Comparison of ENCODE assay signal across 1 cellular context in the genomic region with DNA sequence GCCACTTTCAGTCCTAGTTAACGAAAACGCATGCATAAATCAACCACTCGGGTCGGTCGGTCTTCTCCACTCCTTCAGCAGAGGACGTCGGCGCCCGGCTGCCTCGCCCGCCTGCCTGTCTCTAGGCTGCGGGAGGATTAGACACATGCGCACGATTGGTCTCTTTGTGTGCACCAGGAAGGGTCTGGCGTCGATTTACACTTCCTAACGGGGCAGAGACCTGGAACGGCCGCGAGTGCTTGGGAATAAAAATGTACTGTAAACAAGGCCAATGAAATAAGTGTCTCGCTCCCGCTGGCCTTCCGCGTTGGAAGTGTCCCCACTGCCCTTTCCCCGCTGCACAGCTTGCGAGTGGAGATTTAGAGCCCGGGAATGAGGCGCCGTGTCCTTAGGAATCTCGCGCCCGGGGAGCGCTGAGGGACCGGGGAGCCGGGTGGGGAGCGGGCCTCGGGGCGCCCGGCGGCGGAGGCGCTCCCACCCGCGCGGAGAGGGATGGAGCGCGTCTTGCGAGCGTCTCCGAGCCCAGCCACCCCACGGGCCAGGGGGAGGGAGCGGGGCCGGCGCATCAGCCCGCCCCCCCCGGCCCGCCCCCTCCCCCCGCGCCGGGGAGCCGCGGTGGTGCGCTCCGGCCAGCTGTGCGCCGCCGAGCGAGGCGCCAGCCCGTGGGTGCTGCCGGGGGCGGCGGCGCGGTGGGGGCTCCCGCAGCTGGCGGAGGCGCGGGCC.
TF ChIP-seq lines count a peak whose summit lies in the region.

A gene (plus strand): TSS at position 636 of the 723 bp plus-strand sequence.

TF ChIP-seq in SK-N-SH, 30 proteins besides CTCF, POLR2A, EP300 and RAD21 (continued from another document):
- TF ChIP-seq POLR2AphosphoS5 (IDR thresholded peaks at IDR 0.05; ENCODE audit: low read depth, low read length) (peak; percentile 59; the same call in 1 of the 2 replicates), TAF1 (IDR thresholded peaks at IDR 0.05; ENCODE audit: borderline replicate concordance, low read depth, low read length) (peak; percentile 49; the same call in 1 of the 2 replicates), NRF1 (IDR thresholded peaks at IDR 0.05; ENCODE audit: low read depth, low read length) (peak; percentile 73)
- TF ChIP-seq, protein P1, sequence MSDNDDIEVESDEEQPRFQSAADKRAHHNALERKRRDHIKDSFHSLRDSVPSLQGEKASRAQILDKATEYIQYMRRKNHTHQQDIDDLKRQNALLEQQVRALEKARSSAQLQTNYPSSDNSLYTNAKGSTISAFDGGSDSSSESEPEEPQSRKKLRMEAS (IDR thresholded peaks at IDR 0.05; ENCODE audit: low read depth): peak; percentile 78; the same call in 1 of the 2 replicates
